Comparison of ENCODE assay signal across 26 cellular contexts in the genomic region with DNA sequence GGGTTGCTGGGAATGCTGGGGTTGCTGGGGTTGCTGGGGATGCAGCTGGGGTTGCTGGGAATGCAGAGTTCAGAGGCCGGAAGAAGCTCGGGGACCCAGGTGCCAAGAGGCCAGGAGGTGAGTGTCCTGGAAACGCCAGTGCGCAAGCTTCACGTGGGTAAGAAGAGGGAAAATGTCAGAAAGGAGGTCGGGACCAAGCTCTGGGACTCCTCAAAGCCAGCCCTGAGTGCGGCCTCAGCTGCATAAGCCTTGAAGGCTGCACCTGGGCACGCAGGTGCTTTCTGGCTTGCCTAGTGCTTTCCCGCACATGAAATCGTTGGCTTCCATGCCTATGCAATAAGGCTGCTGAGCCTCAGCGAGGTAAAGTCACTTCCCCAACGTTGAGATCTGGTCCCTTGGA. TPM values are rescaled to one million over a fixed set of nuclear protein-coding genes. Genes with fewer than 3 reads are reported as not detected.
A peak's percentile ranks its signal among the peaks of the same experiment; 100 is the strongest.
DNase-seq lines count a peak whose midpoint lies in the region; ATAC-seq and TF ChIP-seq lines count a peak whose summit lies in the region.
"Had no signal": no experiment of that assay in that cellular context is flagged by ENCODE, and none has a peak within 500 bp of the region (broad histone marks: within the 10 kb centered on the region; RNA-seq: fewer than 3 reads in every experiment).

No MANE protein-coding gene starts in this region.

- H2BK12ac ChIP-seq in mesenchymal stem cell (ENCODE audit: low read length in 2 of 2) = no peak overlapping the region

- H3K9me3 ChIP-seq in IMR-90 (ENCODE audit: control insufficient read depth, insufficient read depth, low read length) (no peaks in the 10 kb centered on the region), mesenchymal stem cell (ENCODE audit: control insufficient read depth, low read length) (no peaks in the 10 kb centered on the region), suprapubic skin (no peaks in the 10 kb centered on the region)
- H3K9me3 ChIP-seq in naive thymus-derived CD4-positive, alpha-beta T cell (ENCODE audit: control insufficient read depth in 2 of 3, low read length in 3 of 3) = no peaks in the 10 kb centered on the region
- H3K9me3 ChIP-seq: body of pancreas, Caco-2, HAP-1, prostate gland, stomach, tibial nerve had no signal

- H3K4me3 ChIP-seq in IMR-90 (ENCODE audit: insufficient read depth, low read depth, low read length) (no peak overlapping the region), coronary artery (no peak overlapping the region), mesenchymal stem cell (ENCODE audit: insufficient read depth in 1 of 2, low read depth in 1 of 2, low read length in 2 of 2) (no peak overlapping the region), suprapubic skin (no peak overlapping the region)
- no peak overlapping the region for H3K4me3 ChIP-seq in naive thymus-derived CD4-positive, alpha-beta T cell (ENCODE audit: low read length)
- H3K4me3 ChIP-seq: body of pancreas, HAP-1, K562, prostate gland, skin epidermis, stomach, tibial nerve had no signal

- in situ Hi-C loops in IMR-90 (cut with MboI; ENCODE audit: low sequenced_read_pairs) = no loop called here

- no peak for TF ChIP-seq EP300 in suprapubic skin (IDR thresholded peaks at IDR 0.05)

- WGBS in IMR-90 (ENCODE audit: extremely low coverage in 2 of 2, insufficient read length in 1 of 2), 2 experiments = 88% methylated on average over 8 of the region's 12 CpGs; no CpG with 5 or more reads in 1 of the 2 experiments
- WGBS in mesenchymal stem cell = 85% methylated on average over 12 of the region's 12 CpGs
- WGBS in suprapubic skin = 70% methylated on average over 12 of the region's 12 CpGs

- no peak overlapping the region for H3K56ac ChIP-seq in IMR-90 (ENCODE audit: extremely low read depth, insufficient read depth, low read length)

- H2BK15ac ChIP-seq in IMR-90 (ENCODE audit: low read depth, low read length) (0 out of 3 replicates have a peak overlapping the region, but pooled peaks have one; percentile 15), mesenchymal stem cell (ENCODE audit: low read depth, poor library complexity, severe bottlenecking) (no peak overlapping the region)

- peak overlapping the region; percentile 21 for H2AK9ac ChIP-seq in IMR-90 (replicated peaks; ENCODE audit: low read depth, low read length, poor library complexity)

- H2AFZ ChIP-seq in IMR-90 (replicated peaks; ENCODE audit: low read length, poor library complexity) (no peak overlapping the region), mesenchymal stem cell (ENCODE audit: low read depth, low read length) (no peak overlapping the region)

- H3K23ac ChIP-seq in IMR-90 (ENCODE audit: low read depth, low read length) (no peak overlapping the region), mesenchymal stem cell (ENCODE audit: low read length in 2 of 2) (no peak overlapping the region)

- BruUV-seq in IMR-90 (replicated peaks; lab: Mats Ljungman, UMichigan) = no TSS peak

- no peak for TF ChIP-seq POLR2A in IMR-90 (IDR thresholded peaks at IDR 0.05; ENCODE audit: low read depth, low read length)
- TF ChIP-seq POLR2A in suprapubic skin (IDR thresholded peaks at IDR 0.05) = no peak

- H3K79me1 ChIP-seq in IMR-90 (ENCODE audit: low read depth in 1 of 2, low read length in 2 of 2) (no peaks in the 10 kb centered on the region), mesenchymal stem cell (replicated peaks; ENCODE audit: low read length, poor library complexity, severe bottlenecking) (no peaks in the 10 kb centered on the region)

- no peaks in the 10 kb centered on the region for H3K9me3 Mint-ChIP-seq in naive thymus-derived CD4-positive, alpha-beta T cell
- H3K9me3 Mint-ChIP-seq: activated CD4-positive, alpha-beta T cell treated with anti-CD3 and anti-CD28 coated beads, Interleukin-2, amount 10 ng/mL, durations not matched to agents 24 days and 14 days; activated T-cell treated with anti-CD3 and anti-CD28 coated beads, Interleukin-2, amount 50 U/mL, for 4 hours; memory B cell; T-helper 2 cell treated with Interferon-gamma antibody and Interleukin-4, amounts not matched to agents 5 μg/mL and 100 μg/mL, for 36 hours had no signal

- DNase-seq in IMR-90 (no peak), coronary artery (ENCODE audit: low spot score) (peak; percentile 62), mesenchymal stem cell (no peak), suprapubic skin (ENCODE audit: low spot score in 2 of 2) (peak in 1 of 2 donors; percentile 58), AG08396 (ENCODE audit: low spot score) (no peak)
- DNase-seq in naive thymus-derived CD4-positive, alpha-beta T cell = no peak
- no peak for DNase-seq in activated T-cell treated with anti-CD3 and anti-CD28 coated beads, Interleukin-2, amount 50 U/mL, for 48 hours
- DNase-seq: activated CD4-positive, alpha-beta T cell treated with anti-CD3 and anti-CD28 coated beads, Interleukin-2, amount 10 ng/mL, durations not matched to agents 24 days and 14 days; activated T-cell treated with anti-CD3 and anti-CD28 coated beads, Interleukin-2, amount 50 U/mL, for 4 hours; body of pancreas; Caco-2; DMS79 treated with DMSO at 0.1 percent for 48 hours; GF-D8; NCI-H1417 treated with DMSO at 0.1 percent for 48 hours; NCI-H2081 treated with DMSO at 0.1 percent for 48 hours; stimulated activated CD4-positive, alpha-beta T cell treated with anti-CD3 and anti-CD28 coated beads, Interleukin-1b, Interleukin-23, amount 100 ng/mL, for 48 hours; stimulated activated CD8-positive, alpha-beta memory T cell treated with anti-CD3 and anti-CD28 coated beads, Interleukin-4, amount 100 ng/mL, for 48 hours; stomach had no signal

- CTCF ChIA-PET in IMR-90 (lab: Yijun Ruan, JAX) = no interaction called here
- CTCF ChIA-PET in naive thymus-derived CD4-positive, alpha-beta T cell (lab: Charles Lee) = no interaction called here

- no peak overlapping the region for H3K27ac ChIP-seq in IMR-90 (ENCODE audit: insufficient read depth, low read length)
- H3K27ac ChIP-seq in coronary artery = no peak overlapping the region
- no peak overlapping the region for H3K27ac ChIP-seq in mesenchymal stem cell (ENCODE audit: low read length, poor library complexity, severe bottlenecking)
- H3K27ac ChIP-seq in suprapubic skin = peak overlapping the region; percentile 53
- no peak overlapping the region for H3K27ac ChIP-seq in naive thymus-derived CD4-positive, alpha-beta T cell (ENCODE audit: low read depth, low read length)
- H3K27ac ChIP-seq: prostate gland, tibial nerve had no signal

- H3K27ac Mint-ChIP-seq in naive thymus-derived CD4-positive, alpha-beta T cell = no peak overlapping the region
- H3K27ac Mint-ChIP-seq: activated CD4-positive, alpha-beta T cell treated with anti-CD3 and anti-CD28 coated beads, Interleukin-2, amount 10 ng/mL, durations not matched to agents 24 days and 14 days; memory B cell; T-helper 2 cell treated with Interferon-gamma antibody and Interleukin-4, amounts not matched to agents 5 μg/mL and 100 μg/mL, for 36 hours had no signal

- no peak overlapping the region for H3K4me3 Mint-ChIP-seq in naive thymus-derived CD4-positive, alpha-beta T cell
- H3K4me3 Mint-ChIP-seq: activated CD4-positive, alpha-beta T cell treated with anti-CD3 and anti-CD28 coated beads, Interleukin-2, amount 10 ng/mL, durations not matched to agents 24 days and 14 days; activated T-cell treated with anti-CD3 and anti-CD28 coated beads, Interleukin-2, amount 50 U/mL, for 4 hours; memory B cell; T-helper 2 cell treated with Interferon-gamma antibody and Interleukin-4, amounts not matched to agents 5 μg/mL and 100 μg/mL, for 36 hours had no signal

- H3K4me2 ChIP-seq in IMR-90 (ENCODE audit: low read depth, low read length) (no peak overlapping the region), mesenchymal stem cell (ENCODE audit: low read length, poor library complexity, severe bottlenecking) (no peak overlapping the region)

- no peak overlapping the region for H4K5ac ChIP-seq in IMR-90 (ENCODE audit: low read depth, low read length)

- H3K36me3 ChIP-seq in IMR-90 (ENCODE audit: control insufficient read depth, insufficient read depth, low read length) (no peaks in the 10 kb centered on the region), mesenchymal stem cell (ENCODE audit: control insufficient read depth in 1 of 2, insufficient read depth in 2 of 2, low read depth in 1 of 2, low read length in 2 of 2) (no peaks in the 10 kb centered on the region), suprapubic skin (no peaks in the 10 kb centered on the region)
- no peaks in the 10 kb centered on the region for H3K36me3 ChIP-seq in naive thymus-derived CD4-positive, alpha-beta T cell (ENCODE audit: control insufficient read depth in 2 of 3, insufficient read depth in 3 of 3, low read length in 3 of 3)
- H3K36me3 ChIP-seq: HAP-1, prostate gland, WERI-Rb-1 had no signal

- H3K9ac ChIP-seq in IMR-90 (ENCODE audit: low read depth, low read length) = no peak overlapping the region
- H3K9ac ChIP-seq in mesenchymal stem cell (ENCODE audit: low read length) = no peak overlapping the region

- H2AK5ac ChIP-seq in IMR-90 (ENCODE audit: low read depth, low read length) = peak overlapping the region; percentile 61
- H2AK5ac ChIP-seq in mesenchymal stem cell (ENCODE audit: low read length, severe bottlenecking) = no peak overlapping the region

- peaks cover 0 to 5% (median 0%) of the 10 kb centered on the region in 7 donors for H3K4me1 Mint-ChIP-seq in naive thymus-derived CD4-positive, alpha-beta T cell
- H3K4me1 Mint-ChIP-seq: activated CD4-positive, alpha-beta T cell treated with anti-CD3 and anti-CD28 coated beads, Interleukin-2, amount 10 ng/mL, durations not matched to agents 24 days and 14 days; memory B cell had no signal

- no peak for TF ChIP-seq RAD21 in IMR-90 (IDR thresholded peaks at IDR 0.05; ENCODE audit: low read length)

- dilution Hi-C loops in IMR-90 (cut with HindIII; ENCODE audit: low sequenced_read_pairs, unreplicated experiment) = no loop called here

- H3K27me3 ChIP-seq in IMR-90 (ENCODE audit: control insufficient read depth, insufficient read depth, low read length) (no peaks in the 10 kb centered on the region), mesenchymal stem cell (ENCODE audit: control insufficient read depth in 1 of 2, insufficient read depth in 1 of 2, low read length in 2 of 2) (peaks cover 4 to 28% of the 10 kb centered on the region in 2 experiments), suprapubic skin (no peaks in the 10 kb centered on the region)
- no peaks in the 10 kb centered on the region for H3K27me3 ChIP-seq in naive thymus-derived CD4-positive, alpha-beta T cell (ENCODE audit: control insufficient read depth in 2 of 2, insufficient read depth in 2 of 2, low read length in 2 of 2)
- H3K27me3 ChIP-seq: body of pancreas, stomach, tibial nerve had no signal

- peak overlapping the region; percentile 46 for H4K91ac ChIP-seq in IMR-90 (ENCODE audit: insufficient read depth, low read depth, low read length)
- no peak overlapping the region for H4K91ac ChIP-seq in mesenchymal stem cell (ENCODE audit: low read length)

- peaks cover 31% of the 10 kb centered on the region for H3K9me1 ChIP-seq in IMR-90 (ENCODE audit: insufficient read depth, low read length)

- H3K4ac ChIP-seq in IMR-90 (ENCODE audit: low read depth, low read length) = peak overlapping the region; percentile 62; the same call in 1 of the 2 replicates
- H3K4ac ChIP-seq in mesenchymal stem cell (ENCODE audit: low read depth in 1 of 2, low read length in 2 of 2) = no peak overlapping the region

- peaks cover 0 to 12% (median 0%) of the 10 kb centered on the region in 5 donors for H3K27me3 Mint-ChIP-seq in naive thymus-derived CD4-positive, alpha-beta T cell

- peak overlapping the region in 1 of 2 experiments; percentile 64; a peak in 1 of 4 replicates for H4K8ac ChIP-seq in IMR-90 (ENCODE audit: low read depth in 2 of 2, low read length in 2 of 2)
- peak overlapping the region; percentile 38 for H4K8ac ChIP-seq in mesenchymal stem cell (ENCODE audit: low read length)

- H3K36me3 Mint-ChIP-seq in naive thymus-derived CD4-positive, alpha-beta T cell = peaks cover 0 to 3% (median 0%) of the 10 kb centered on the region in 5 donors
- H3K36me3 Mint-ChIP-seq: memory B cell had no signal

- intact Hi-C loops in IMR-90 (cut with micrococcal nuclease) = no loop called here
- intact Hi-C loops in naive thymus-derived CD4-positive, alpha-beta T cell (cut with micrococcal nuclease) = no loop called here

- H2BK5ac ChIP-seq in IMR-90 (ENCODE audit: low read depth, low read length, poor library complexity, severe bottlenecking) (peak overlapping the region; percentile 37), mesenchymal stem cell (ENCODE audit: low read depth, low read length, poor library complexity, severe bottlenecking) (no peak overlapping the region)

- H2BK20ac ChIP-seq in IMR-90 (ENCODE audit: low read depth, low read length) = no peak overlapping the region

- H2BK120ac ChIP-seq in IMR-90 (ENCODE audit: low read depth, low read length) = peak overlapping the region; percentile 55
- H2BK120ac ChIP-seq in mesenchymal stem cell (ENCODE audit: low read depth, low read length) = no peak overlapping the region

- TF ChIP-seq CTCF in IMR-90 (conservative IDR thresholded peaks at IDR 0.05; ENCODE audit: low read depth, low read length) = no peak
- TF ChIP-seq CTCF in coronary artery (IDR thresholded peaks at IDR 0.05) = no peak
- TF ChIP-seq CTCF in suprapubic skin (IDR thresholded peaks at IDR 0.05) = no peak

- POLR2A ChIA-PET in IMR-90 (lab: Charles Lee; ENCODE audit: unreplicated experiment) = no interaction called here
- POLR2A ChIA-PET in naive thymus-derived CD4-positive, alpha-beta T cell (lab: Charles Lee) = no interaction called here

- H3K4me1 ChIP-seq in IMR-90 (ENCODE audit: control insufficient read depth, insufficient read depth, low read length) (peaks cover 34% of the 10 kb centered on the region), mesenchymal stem cell (ENCODE audit: control insufficient read depth, insufficient read depth, low read depth, low read length) (peaks cover 31% of the 10 kb centered on the region), suprapubic skin (peaks cover 29% of the 10 kb centered on the region)
- H3K4me1 ChIP-seq in naive thymus-derived CD4-positive, alpha-beta T cell (ENCODE audit: control insufficient read depth in 2 of 2, insufficient read depth in 2 of 2, low read length in 2 of 2) = no peaks in the 10 kb centered on the region
- H3K4me1 ChIP-seq: Caco-2, HAP-1, prostate gland had no signal

- no peak for ATAC-seq in IMR-90 (ENCODE audit: low read depth)
- no peak for ATAC-seq in naive thymus-derived CD4-positive, alpha-beta T cell
- ATAC-seq: activated T-cell treated with anti-CD3 and anti-CD28 coated beads, Interleukin-2, amount 50 U/mL, for 4 hours; body of pancreas; K562 had no signal

- no peak overlapping the region for H3K18ac ChIP-seq in IMR-90 (ENCODE audit: low read depth, low read length)
- H3K18ac ChIP-seq in mesenchymal stem cell (ENCODE audit: low read depth in 1 of 2, low read length in 2 of 2) = no peak overlapping the region

- no peak overlapping the region for H3K14ac ChIP-seq in IMR-90 (replicated peaks; ENCODE audit: low read depth, low read length)
- no peak overlapping the region for H3K14ac ChIP-seq in mesenchymal stem cell (ENCODE audit: low read length in 2 of 2)

- no peaks in the 10 kb centered on the region for H4K20me1 ChIP-seq in IMR-90 (ENCODE audit: insufficient read depth, low read length)

RNA-seq across cellular contexts. Expression of gene PITPNM3, which starts 48.3 kb away (rescaled TPM):
- total RNA-seq in IMR-90 (2012; rRNA removed) (0.54 and 0.56 TPM in 2 replicates), suprapubic skin (10 to 100 TPM; 16.4 to 31.1 (median 19.2) TPM)
- polyA plus RNA-seq in IMR-90 (2012; rRNA removed) = 1.7 and 2.0 TPM in 2 replicates
- 0.64 and 1.1 TPM in 2 replicates for polyA plus RNA-seq in IMR-90 (2012; cell fraction: cytosol; rRNA removed)
- polyA plus RNA-seq in IMR-90 (2012; cell fraction: nucleus; rRNA removed; ENCODE audit: low replicate concordance) = 2.9 and 5.2 TPM in 2 replicates
- 0.26 TPM for polyA plus RNA-seq in mesenchymal stem cell (2013, experiment 1 of 2)
- polyA plus RNA-seq in mesenchymal stem cell (2013, experiment 2 of 2) = 0.25 TPM
- under 1 TPM; 0.46 to 0.58 (median 0.51) TPM for total RNA-seq in naive thymus-derived CD4-positive, alpha-beta T cell
- polyA plus RNA-seq in naive thymus-derived CD4-positive, alpha-beta T cell = under 1 TPM in 1 of 2 donors, not detected in 1; 0.04 TPM

Comparison
In these comparisons a context has a peak if more than half of its experiments do, and no peak if none do; other contexts are left out.
1. RNA of gene PITPNM3, which starts 48.3 kb away (total RNA-seq): 16.4 to 31.1 TPM in suprapubic skin; 0.54 to 0.56 TPM in IMR-90 and 0.46 to 0.58 TPM in naive thymus-derived CD4-positive, alpha-beta T cell; every median in the first group is over 10 times any median in the second.